10 cellular contexts compared by ENCODE assay signal in the genomic region with DNA sequence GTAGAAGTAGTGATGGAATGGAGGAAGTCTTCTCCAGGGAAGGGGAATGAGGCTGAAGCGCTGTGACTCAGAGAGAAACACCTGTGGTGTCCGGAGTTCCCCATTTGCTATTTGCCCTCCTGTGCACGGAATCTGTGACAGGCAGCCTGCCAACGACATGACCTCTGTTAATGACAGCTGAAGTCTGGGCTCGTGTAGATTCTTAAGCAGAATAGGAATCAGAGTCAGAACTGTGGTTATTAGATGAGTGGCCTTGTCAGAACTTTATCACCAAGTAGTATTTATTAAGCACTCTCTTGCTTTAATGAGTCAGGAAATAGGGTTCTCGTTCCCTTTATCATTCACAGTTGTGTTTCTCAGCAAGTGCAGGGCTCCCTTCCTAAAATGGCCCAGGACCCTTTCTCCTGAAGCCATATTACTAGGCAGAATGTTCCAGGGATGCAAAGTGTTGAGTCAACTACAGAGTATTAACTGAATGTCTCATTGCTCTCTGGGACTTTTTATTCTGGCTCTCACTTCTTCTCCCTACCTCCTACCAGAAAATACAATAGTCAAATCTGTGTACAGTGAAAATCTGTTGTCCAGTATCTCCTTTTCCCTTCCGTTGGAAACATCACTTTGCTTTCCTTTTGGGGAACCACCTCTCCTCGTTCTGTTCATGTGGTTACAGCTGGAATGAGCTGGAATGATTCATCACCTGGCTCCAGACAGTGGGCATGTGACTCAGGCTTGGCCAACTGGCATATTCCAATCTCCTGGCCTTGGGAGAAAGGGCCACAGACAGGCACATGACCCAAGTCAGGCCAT.
DNase-seq lines count a peak whose midpoint lies in the region; ATAC-seq and TF ChIP-seq lines count a peak whose summit lies in the region.
"Had no signal": no experiment of that assay in that cellular context is flagged by ENCODE, and none has a peak within 500 bp of the region (broad histone marks: within the 10 kb centered on the region; RNA-seq: fewer than 3 reads in every experiment).

No MANE protein-coding gene starts in this region.

- H3K27me3 Mint-ChIP-seq in natural killer cell treated with Interleukin-12 subunit alpha and Interleukin-12 subunit beta and Interleukin-15 and Interleukin-18, amount 100 ng/mL, for 72 hours, result peaks cover 11 to 18% of the 10 kb centered on the region in 2 donors
- H3K27me3 Mint-ChIP-seq in natural killer cell (ENCODE audit: low read depth in 2 of 2), result peaks cover 0 to 11% of the 10 kb centered on the region in 2 donors
- H3K27me3 Mint-ChIP-seq: central memory CD8-positive, alpha-beta T cell had no signal

- H3K4me1 Mint-ChIP-seq in natural killer cell treated with Interleukin-12 subunit alpha and Interleukin-12 subunit beta and Interleukin-15 and Interleukin-18, amount 100 ng/mL, for 72 hours (ENCODE audit: low read depth in 2 of 2), result peaks cover 5 to 13% of the 10 kb centered on the region in 2 donors
- H3K4me1 Mint-ChIP-seq in natural killer cell, result no peaks in the 10 kb centered on the region
- H3K4me1 Mint-ChIP-seq: central memory CD8-positive, alpha-beta T cell had no signal

- no peak for TF ChIP-seq CTCF in natural killer cell (IDR thresholded peaks at IDR 0.05)
- no peak for TF ChIP-seq CTCF in SK-N-SH (IDR thresholded peaks at IDR 0.05)
- TF ChIP-seq CTCF in smooth muscle cell (IDR thresholded peaks at IDR 0.05; ENCODE audit: borderline replicate concordance, insufficient read depth, poor library complexity, severe bottlenecking), result no peak

- H3F3A ChIP-seq in SK-N-SH (replicated peaks; ENCODE audit: insufficient read depth) (peaks cover 20% of the 10 kb centered on the region), smooth muscle cell (ENCODE audit: low read depth) (no peaks in the 10 kb centered on the region)

- no peaks in the 10 kb centered on the region for H3K79me2 ChIP-seq in SK-N-SH (ENCODE audit: insufficient read depth)
- no peaks in the 10 kb centered on the region for H3K79me2 ChIP-seq in smooth muscle cell (ENCODE audit: low read depth)

- peaks cover 12% of the 10 kb centered on the region for H3K36me3 Mint-ChIP-seq in natural killer cell treated with Interleukin-12 subunit alpha and Interleukin-12 subunit beta and Interleukin-15 and Interleukin-18, amount 100 ng/mL, for 72 hours
- no peaks in the 10 kb centered on the region for H3K36me3 Mint-ChIP-seq in natural killer cell

- H3K4me1 ChIP-seq in SK-N-SH (ENCODE audit: control insufficient read depth in 1 of 2, insufficient read depth in 2 of 2, low read depth in 1 of 2, low read length in 1 of 2) (peaks cover 3 to 15% of the 10 kb centered on the region in 2 experiments; a peak in 2 of 4 replicates), smooth muscle cell (ENCODE audit: low read depth) (peaks cover 7% of the 10 kb centered on the region)

- H3K36me3 ChIP-seq in SK-N-SH (replicated peaks in 1 of 2; ENCODE audit: control insufficient read depth in 1 of 2, insufficient read depth in 2 of 2, low read length in 1 of 2), result no peaks in the 10 kb centered on the region
- H3K36me3 ChIP-seq in smooth muscle cell (ENCODE audit: low read depth), result no peaks in the 10 kb centered on the region
- H3K36me3 ChIP-seq: suprapubic skin had no signal

- H3K27ac Mint-ChIP-seq in natural killer cell treated with Interleukin-12 subunit alpha and Interleukin-12 subunit beta and Interleukin-15 and Interleukin-18, amount 100 ng/mL, for 72 hours, result peak overlapping the region in 1 of 2 donors; percentile 24
- no peak overlapping the region for H3K27ac Mint-ChIP-seq in natural killer cell

- H3K9me3 ChIP-seq in SK-N-SH (0 out of 2 replicates have a peak, but pooled peaks cover 8% of the 10 kb centered on the region), smooth muscle cell (replicated peaks; ENCODE audit: low read depth) (no peaks in the 10 kb centered on the region)
- H3K9me3 ChIP-seq: suprapubic skin had no signal

- H4K20me1 ChIP-seq in SK-N-SH (ENCODE audit: insufficient read depth), result no peaks in the 10 kb centered on the region
- no peaks in the 10 kb centered on the region for H4K20me1 ChIP-seq in smooth muscle cell (ENCODE audit: low read depth)

- H3K4me2 ChIP-seq in SK-N-SH (0 out of 2 replicates have a peak overlapping the region, but pooled peaks have one; percentile 19), smooth muscle cell (no peak overlapping the region)

- POLR2A ChIA-PET in SK-N-SH (lab: Yijun Ruan, JAX), result interaction anchor here (1.0 kb wide), 1 partner anchor 140 kb away, joined by 3 read pairs; no protein-coding TSS in a partner anchor

- CTCF ChIA-PET in SK-N-SH (lab: Yijun Ruan, JAX), result interaction anchor here (0.9 to 1.2 kb wide), 2 partner anchors 16 to 75 kb away, joined by 3 read pairs; no protein-coding TSS in a partner anchor

- intact Hi-C loops in natural killer cell (cut with micrococcal nuclease), result no loop called here

- peak; percentile 72 to 83 for ATAC-seq in natural killer cell treated with Interleukin-12 subunit alpha and Interleukin-12 subunit beta and Interleukin-15 and Interleukin-18, amount 100 ng/mL, for 72 hours
- no peak for ATAC-seq in natural killer cell
- peak; percentile 90 for ATAC-seq in HG03045 (IDR thresholded peaks at IDR 0.05; ENCODE audit: unreplicated experiment)
- ATAC-seq in esophagus mucosa, result peak; percentile 91

- 36% methylated on average over 8 of the region's 8 CpGs for WGBS in SK-N-SH (ENCODE audit: low lambda C conversion rate)
- 47% methylated on average over 8 of the region's 8 CpGs for WGBS in smooth muscle cell (ENCODE audit: low lambda C conversion rate)

- H3K9ac ChIP-seq in SK-N-SH, result no peak overlapping the region
- H3K9ac ChIP-seq in smooth muscle cell (ENCODE audit: low read depth), result peak overlapping the region; percentile 51

- no peak for TF ChIP-seq RAD21 in SK-N-SH (IDR thresholded peaks at IDR 0.05; ENCODE audit: low read length)

- peaks cover 3% of the 10 kb centered on the region for H3K9me3 Mint-ChIP-seq in natural killer cell treated with Interleukin-12 subunit alpha and Interleukin-12 subunit beta and Interleukin-15 and Interleukin-18, amount 100 ng/mL, for 72 hours
- H3K9me3 Mint-ChIP-seq in natural killer cell, result peaks cover 2 to 4% of the 10 kb centered on the region in 2 donors

- H3K4me3 Mint-ChIP-seq in natural killer cell treated with Interleukin-12 subunit alpha and Interleukin-12 subunit beta and Interleukin-15 and Interleukin-18, amount 100 ng/mL, for 72 hours, result peak overlapping the region; percentile 62
- H3K4me3 Mint-ChIP-seq in natural killer cell, result no peak overlapping the region
- H3K4me3 Mint-ChIP-seq: central memory CD8-positive, alpha-beta T cell had no signal

- peak overlapping the region; percentile 78 for H2AFZ ChIP-seq in SK-N-SH (ENCODE audit: low read depth)
- no peak overlapping the region for H2AFZ ChIP-seq in smooth muscle cell (ENCODE audit: low read depth)

- no peak overlapping the region for H3K4me3 ChIP-seq in SK-N-SH (ENCODE audit: low read depth in 2 of 2, low read length in 1 of 2)
- H3K4me3 ChIP-seq in smooth muscle cell, result no peak overlapping the region
- H3K4me3 ChIP-seq: suprapubic skin had no signal

- H3K27me3 ChIP-seq in SK-N-SH (ENCODE audit: insufficient read depth) (no peaks in the 10 kb centered on the region), smooth muscle cell (ENCODE audit: low read depth) (peaks cover 3% of the 10 kb centered on the region)
- H3K27me3 ChIP-seq: suprapubic skin had no signal

- no peak for DNase-seq in natural killer cell treated with Interleukin-12 subunit alpha and Interleukin-12 subunit beta and Interleukin-15 and Interleukin-18, amount 100 ng/mL, for 72 hours (ENCODE audit: low spot score)
- DNase-seq in natural killer cell (no peak), SK-N-SH (no peak), smooth muscle cell (lab: John Stamatoyannopoulos, UW; ENCODE audit: unreplicated experiment) (no peak), NCI-H82 treated with DMSO at 0.1 percent for 48 hours (lab: John Stamatoyannopoulos, UW; ENCODE audit: unreplicated experiment) (no peak), D341Med (ENCODE audit: low spot score) (no peak)

- H3K9me2 ChIP-seq in SK-N-SH, result no peaks in the 10 kb centered on the region

- H3K27ac ChIP-seq in SK-N-SH (ENCODE audit: low read depth in 2 of 2, low read length in 1 of 2), result peak overlapping the region; percentile 39 to 74
- peak overlapping the region; percentile 84 for H3K27ac ChIP-seq in smooth muscle cell (ENCODE audit: low read depth)
- H3K27ac ChIP-seq: suprapubic skin had no signal

- 0 out of 4 replicates have a peak, but pooled peaks of 1 of the 2 experiments have one; percentile 34 for TF ChIP-seq EP300 in SK-N-SH (IDR thresholded peaks at IDR 0.05; ENCODE audit: borderline replicate concordance in 1 of 2, low read depth in 1 of 2, low read length in 1 of 2)

TF ChIP-seq in SK-N-SH, 30 proteins besides CTCF, POLR2A, EP300 and RAD21 (continues in another document):
- TF ChIP-seq MEF2A (IDR thresholded peaks at IDR 0.05; ENCODE audit: borderline replicate concordance, low read depth) (no peak), POLR2AphosphoS5 (IDR thresholded peaks at IDR 0.05; ENCODE audit: low read depth, low read length) (peak; percentile 25; the same call in 1 of the 2 replicates), FOXM1 (IDR thresholded peaks at IDR 0.05; ENCODE audit: low read depth) (no peak), PBX3 (IDR thresholded peaks at IDR 0.05) (peak; percentile 54), TCF12 (IDR thresholded peaks at IDR 0.05) (peak; percentile 78), RXRA (IDR thresholded peaks at IDR 0.05; ENCODE audit: borderline replicate concordance, low read depth) (0 out of 2 replicates have a peak, but pooled peaks have one; percentile 25), FOSL2 (IDR thresholded peaks at IDR 0.05; ENCODE audit: borderline replicate concordance, low read depth) (peak; percentile 90), GABPA (IDR thresholded peaks at IDR 0.05; ENCODE audit: low read depth) (0 out of 2 replicates have a peak, but pooled peaks have one; percentile 9), ELF1 (IDR thresholded peaks at IDR 0.05) (no peak), TAF1 (IDR thresholded peaks at IDR 0.05; ENCODE audit: borderline replicate concordance, low read depth, low read length) (no peak), TEAD4 (IDR thresholded peaks at IDR 0.05; ENCODE audit: borderline replicate concordance, insufficient read depth) (no peak)

Comparison
In these comparisons a context has a peak if more than half of its experiments do, and no peak if none do; other contexts are left out.
1. ATAC-seq: peak in natural killer cell treated with Interleukin-12 subunit alpha and Interleukin-12 subunit beta and Interleukin-15 and Interleukin-18, amount 100 ng/mL, for 72 hours (2 of 2), HG03045 (single experiment) and esophagus mucosa (single experiment); none in natural killer cell (0 of 3).